1 cellular context compared by ENCODE assay signal in the genomic region with DNA sequence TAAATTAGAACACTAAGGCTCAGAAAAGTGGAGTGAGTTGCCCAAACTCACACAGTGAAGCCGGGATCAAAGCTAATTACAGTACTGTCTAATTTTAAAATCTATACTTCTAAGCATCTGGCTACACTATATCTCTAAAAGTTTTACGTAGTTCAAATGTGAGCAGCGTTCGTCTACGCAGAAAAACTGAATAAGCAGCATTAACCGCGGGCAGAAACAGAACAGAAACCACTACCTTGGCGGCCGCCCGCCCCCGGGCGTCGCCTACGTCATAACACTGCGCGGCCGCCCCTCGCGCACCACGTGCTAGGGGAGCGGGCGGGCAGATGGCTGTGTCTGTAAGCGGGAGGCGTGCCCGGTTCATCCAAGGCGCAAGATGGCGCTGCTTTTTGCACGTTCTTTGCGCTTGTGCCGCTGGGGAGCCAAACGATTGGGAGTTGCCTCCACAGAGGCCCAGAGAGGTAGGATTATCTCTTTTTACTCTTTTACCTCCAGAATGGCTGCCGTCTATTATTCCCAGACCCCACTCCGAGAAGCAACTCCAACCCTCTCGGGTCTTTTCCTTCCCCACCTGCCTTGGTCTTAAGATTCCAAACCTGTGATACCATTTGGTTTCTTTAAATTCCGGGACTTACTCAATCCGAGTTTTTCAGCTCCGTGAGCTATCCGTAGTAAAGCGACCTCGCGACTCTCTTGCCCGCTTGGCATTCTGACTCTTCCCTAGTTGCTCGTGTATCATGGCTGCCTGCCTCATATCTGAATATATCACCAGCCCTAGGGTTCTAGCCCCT.
A peak's percentile ranks its signal among the peaks of the same experiment; 100 is the strongest.
TF ChIP-seq lines count a peak whose summit lies in the region.

SPRYD4 (plus strand) TSS at position 363 of the 791 bp plus-strand sequence; CDS start at position 377, 14 bp downstream.

TF ChIP-seq in HepG2, 621 proteins besides CTCF, POLR2A, EP300 and RAD21 (continued from another document and continues in another):
- TF ChIP-seq GMEB1 (CRISPR knock-in tag; IDR thresholded peaks at IDR 0.05; ENCODE audit: borderline replicate concordance) (peak; percentile 96), ARID2 (CRISPR knock-in tag; IDR thresholded peaks at IDR 0.05; ENCODE audit: borderline replicate concordance) (no peak), ZNF160 (CRISPR knock-in tag; IDR thresholded peaks at IDR 0.05) (no peak), NFYB (CRISPR knock-in tag; IDR thresholded peaks at IDR 0.05) (peak; percentile 55), KDM5B (CRISPR knock-in tag; IDR thresholded peaks at IDR 0.05; ENCODE audit: borderline replicate concordance) (peak; percentile 94; the same call in 1 of the 2 replicates), HNRNPLL (IDR thresholded peaks at IDR 0.05; ENCODE audit: low read depth, low read length, poor library complexity, severe bottlenecking) (peak; percentile 97), ZNF431 (CRISPR knock-in tag; IDR thresholded peaks at IDR 0.05; ENCODE audit: borderline replicate concordance, low read depth) (peak; percentile 86), MTA1 (CRISPR knock-in tag; IDR thresholded peaks at IDR 0.05; ENCODE audit: borderline replicate concordance) (peak; percentile 71; the same call in 1 of the 2 replicates), SCMH1 (CRISPR knock-in tag; IDR thresholded peaks at IDR 0.05; ENCODE audit: borderline replicate concordance) (no peak), CHD4 (IDR thresholded peaks at IDR 0.05; ENCODE audit: borderline replicate concordance, low read length) (no peak), ZNF773 (CRISPR knock-in tag; IDR thresholded peaks at IDR 0.05; ENCODE audit: borderline replicate concordance) (no peak), CREB3 (CRISPR knock-in tag; IDR thresholded peaks at IDR 0.05) (no peak), CCAR2 (optimal IDR thresholded peaks at IDR 0.05; ENCODE audit: low read depth, low read length) (no peak), ZNF740 (CRISPR knock-in tag; IDR thresholded peaks at IDR 0.05) (0 out of 2 replicates have a peak, but pooled peaks have one; percentile 12), ZNF253 (CRISPR knock-in tag; IDR thresholded peaks at IDR 0.05; ENCODE audit: borderline replicate concordance) (no peak), MBD4 (IDR thresholded peaks at IDR 0.05; ENCODE audit: borderline replicate concordance, low read length) (no peak), ATM (IDR thresholded peaks at IDR 0.05; ENCODE audit: borderline replicate concordance) (no peak), CEBPG (CRISPR knock-in tag; IDR thresholded peaks at IDR 0.05) (peak; percentile 39; the same call in 1 of the 2 replicates), ZNF780A (CRISPR knock-in tag; IDR thresholded peaks at IDR 0.05) (peak; percentile 81), ZNF460 (CRISPR knock-in tag; IDR thresholded peaks at IDR 0.05; ENCODE audit: borderline replicate concordance) (no peak), THRA (CRISPR knock-in tag; IDR thresholded peaks at IDR 0.05; ENCODE audit: borderline replicate concordance) (no peak; the same call in 1 of the 2 replicates), SOX5 (CRISPR knock-in tag; IDR thresholded peaks at IDR 0.05; ENCODE audit: borderline replicate concordance) (peak; percentile 77), ZFP36L1 (CRISPR knock-in tag; IDR thresholded peaks at IDR 0.05) (peak; percentile 72; the same call in 1 of the 2 replicates), RORA (CRISPR knock-in tag; IDR thresholded peaks at IDR 0.05) (no peak), BCL3 (CRISPR knock-in tag; IDR thresholded peaks at IDR 0.05) (peak; percentile 90), ZNF704 (CRISPR knock-in tag; IDR thresholded peaks at IDR 0.05; ENCODE audit: borderline replicate concordance) (peak; percentile 52; the same call in 1 of the 2 replicates), MEF2D (CRISPR knock-in tag; IDR thresholded peaks at IDR 0.05) (peak; percentile 88), JUNB (CRISPR knock-in tag; IDR thresholded peaks at IDR 0.05; ENCODE audit: borderline replicate concordance) (0 out of 2 replicates have a peak, but pooled peaks have one; percentile 34), TSC22D2 (CRISPR knock-in tag; IDR thresholded peaks at IDR 0.05; ENCODE audit: borderline replicate concordance) (0 out of 2 replicates have a peak, but pooled peaks have one; percentile 58), ZNF451 (CRISPR knock-in tag; IDR thresholded peaks at IDR 0.05) (peak; percentile 53; the same call in 1 of the 2 replicates), ZNF335 (CRISPR knock-in tag; IDR thresholded peaks at IDR 0.05) (peak; percentile 94), ZNF263 (CRISPR knock-in tag; IDR thresholded peaks at IDR 0.05) (no peak), PRPF4 (IDR thresholded peaks at IDR 0.05; ENCODE audit: low read depth, low read length, poor library complexity, severe bottlenecking) (no peak), ZNF549 (CRISPR knock-in tag; IDR thresholded peaks at IDR 0.05) (no peak), WIZ (CRISPR knock-in tag; IDR thresholded peaks at IDR 0.05) (no peak), KAT7 (CRISPR knock-in tag; IDR thresholded peaks at IDR 0.05; ENCODE audit: borderline replicate concordance) (peak; percentile 73; the same call in 1 of the 2 replicates), ZNF296 (CRISPR knock-in tag; conservative IDR thresholded peaks at IDR 0.05) (no peak), MAZ (IDR thresholded peaks at IDR 0.05; ENCODE audit: borderline replicate concordance, low read depth, low read length) (peak; percentile 88), MAZ (CRISPR knock-in tag; IDR thresholded peaks at IDR 0.05; ENCODE audit: low read depth) (peak; percentile 79), CBX2 (IDR thresholded peaks at IDR 0.05; ENCODE audit: low read depth, low read length) (no peak), CBX2 (CRISPR knock-in tag; IDR thresholded peaks at IDR 0.05; ENCODE audit: low read depth) (no peak)
- TF ChIP-seq, protein P1, sequence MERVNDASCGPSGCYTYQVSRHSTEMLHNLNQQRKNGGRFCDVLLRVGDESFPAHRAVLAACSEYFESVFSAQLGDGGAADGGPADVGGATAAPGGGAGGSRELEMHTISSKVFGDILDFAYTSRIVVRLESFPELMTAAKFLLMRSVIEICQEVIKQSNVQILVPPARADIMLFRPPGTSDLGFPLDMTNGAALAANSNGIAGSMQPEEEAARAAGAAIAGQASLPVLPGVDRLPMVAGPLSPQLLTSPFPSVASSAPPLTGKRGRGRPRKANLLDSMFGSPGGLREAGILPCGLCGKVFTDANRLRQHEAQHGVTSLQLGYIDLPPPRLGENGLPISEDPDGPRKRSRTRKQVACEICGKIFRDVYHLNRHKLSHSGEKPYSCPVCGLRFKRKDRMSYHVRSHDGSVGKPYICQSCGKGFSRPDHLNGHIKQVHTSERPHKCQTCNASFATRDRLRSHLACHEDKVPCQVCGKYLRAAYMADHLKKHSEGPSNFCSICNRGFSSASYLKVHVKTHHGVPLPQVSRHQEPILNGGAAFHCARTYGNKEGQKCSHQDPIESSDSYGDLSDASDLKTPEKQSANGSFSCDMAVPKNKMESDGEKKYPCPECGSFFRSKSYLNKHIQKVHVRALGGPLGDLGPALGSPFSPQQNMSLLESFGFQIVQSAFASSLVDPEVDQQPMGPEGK (CRISPR knock-in tag; IDR thresholded peaks at IDR 0.05), result peak; percentile 93
- TF ChIP-seq, protein P2, sequence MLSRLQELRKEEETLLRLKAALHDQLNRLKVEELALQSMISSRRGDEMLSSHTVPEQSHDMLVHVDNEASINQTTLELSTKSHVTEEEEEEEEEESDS (CRISPR knock-in tag; IDR thresholded peaks at IDR 0.05; ENCODE audit: borderline replicate concordance), result peak; percentile 86; the same call in 1 of the 2 replicates
- TF ChIP-seq, protein P3, sequence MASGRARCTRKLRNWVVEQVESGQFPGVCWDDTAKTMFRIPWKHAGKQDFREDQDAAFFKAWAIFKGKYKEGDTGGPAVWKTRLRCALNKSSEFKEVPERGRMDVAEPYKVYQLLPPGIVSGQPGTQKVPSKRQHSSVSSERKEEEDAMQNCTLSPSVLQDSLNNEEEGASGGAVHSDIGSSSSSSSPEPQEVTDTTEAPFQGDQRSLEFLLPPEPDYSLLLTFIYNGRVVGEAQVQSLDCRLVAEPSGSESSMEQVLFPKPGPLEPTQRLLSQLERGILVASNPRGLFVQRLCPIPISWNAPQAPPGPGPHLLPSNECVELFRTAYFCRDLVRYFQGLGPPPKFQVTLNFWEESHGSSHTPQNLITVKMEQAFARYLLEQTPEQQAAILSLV (CRISPR knock-in tag; IDR thresholded peaks at IDR 0.05; ENCODE audit: borderline replicate concordance), result peak; percentile 89
- TF ChIP-seq, protein P4, sequence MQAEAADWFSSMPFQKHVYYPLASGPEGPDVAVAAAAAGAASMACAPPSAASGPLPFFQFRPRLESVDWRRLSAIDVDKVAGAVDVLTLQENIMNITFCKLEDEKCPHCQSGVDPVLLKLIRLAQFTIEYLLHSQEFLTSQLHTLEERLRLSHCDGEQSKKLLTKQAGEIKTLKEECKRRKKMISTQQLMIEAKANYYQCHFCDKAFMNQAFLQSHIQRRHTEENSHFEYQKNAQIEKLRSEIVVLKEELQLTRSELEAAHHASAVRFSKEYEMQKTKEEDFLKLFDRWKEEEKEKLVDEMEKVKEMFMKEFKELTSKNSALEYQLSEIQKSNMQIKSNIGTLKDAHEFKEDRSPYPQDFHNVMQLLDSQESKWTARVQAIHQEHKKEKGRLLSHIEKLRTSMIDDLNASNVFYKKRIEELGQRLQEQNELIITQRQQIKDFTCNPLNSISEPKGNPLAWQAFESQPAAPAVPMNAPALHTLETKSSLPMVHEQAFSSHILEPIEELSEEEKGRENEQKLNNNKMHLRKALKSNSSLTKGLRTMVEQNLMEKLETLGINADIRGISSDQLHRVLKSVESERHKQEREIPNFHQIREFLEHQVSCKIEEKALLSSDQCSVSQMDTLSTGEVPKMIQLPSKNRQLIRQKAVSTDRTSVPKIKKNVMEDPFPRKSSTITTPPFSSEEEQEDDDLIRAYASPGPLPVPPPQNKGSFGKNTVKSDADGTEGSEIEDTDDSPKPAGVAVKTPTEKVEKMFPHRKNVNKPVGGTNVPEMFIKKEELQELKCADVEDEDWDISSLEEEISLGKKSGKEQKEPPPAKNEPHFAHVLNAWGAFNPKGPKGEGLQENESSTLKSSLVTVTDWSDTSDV (CRISPR knock-in tag; IDR thresholded peaks at IDR 0.05), result peak; percentile 39; the same call in 1 of the 2 replicates
- TF ChIP-seq, protein P5, sequence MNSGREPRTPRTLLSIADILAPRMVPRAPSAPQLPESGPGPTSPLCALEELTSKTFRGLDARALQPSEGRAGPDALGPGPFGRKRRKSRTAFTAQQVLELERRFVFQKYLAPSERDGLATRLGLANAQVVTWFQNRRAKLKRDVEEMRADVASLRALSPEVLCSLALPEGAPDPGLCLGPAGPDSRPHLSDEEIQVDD (CRISPR knock-in tag; IDR thresholded peaks at IDR 0.05; ENCODE audit: borderline replicate concordance), result no peak; the same call in 1 of the 2 replicates
- TF ChIP-seq, protein P6, sequence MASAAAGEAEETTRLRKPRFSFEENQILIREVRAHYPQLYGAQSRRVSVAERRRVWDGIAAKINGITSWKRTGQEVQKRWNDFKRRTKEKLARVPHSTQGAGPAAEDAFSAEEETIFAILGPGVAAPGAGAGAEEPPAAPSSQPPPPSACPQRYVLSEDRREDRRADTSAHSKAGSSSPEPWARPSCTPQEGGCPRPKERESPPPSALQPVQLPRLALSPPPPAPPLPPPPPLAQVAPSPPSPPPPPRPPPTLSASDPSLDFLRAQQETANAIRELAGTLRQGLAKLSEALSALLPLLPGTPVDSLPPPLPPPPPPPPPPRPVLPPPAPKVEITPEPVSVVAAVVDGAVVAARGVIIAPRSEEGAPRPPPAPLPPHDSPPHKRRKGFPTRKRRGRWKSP (CRISPR knock-in tag; IDR thresholded peaks at IDR 0.05), result peak; percentile 100
